In genomic region chr9:129414377-129415021, GRCh38 we compare ENCODE assay signal across 8 cellular contexts.
DNase-seq lines count a peak whose midpoint lies in the region; ATAC-seq and TF ChIP-seq lines count a peak whose summit lies in the region.

No MANE protein-coding gene starts in this region.

- H3K36me3 ChIP-seq in ectodermal cell (ENCODE audit: control insufficient read depth, insufficient read depth, low read length) (no peaks in the 10 kb centered on the region), thoracic aorta (no peaks in the 10 kb centered on the region)

- H3K4me1 ChIP-seq in ectodermal cell (ENCODE audit: control insufficient read depth, insufficient read depth, low read length) (peaks cover 35% of the 10 kb centered on the region), mononuclear cell (ENCODE audit: insufficient read depth, low read length) (peaks cover 43% of the 10 kb centered on the region), thoracic aorta (ENCODE audit: control insufficient read depth in 1 of 2, low read depth in 2 of 2) (peaks cover 17 to 27% of the 10 kb centered on the region in 2 donors)

- TF ChIP-seq CTCF in VCaP (conservative IDR thresholded peaks at IDR 0.05) (no peak), thoracic aorta (IDR thresholded peaks at IDR 0.05) (no peak)

- H3K27ac ChIP-seq in VCaP (peak overlapping the region; percentile 100), ectodermal cell (ENCODE audit: insufficient read depth, low read depth, low read length, poor library complexity, severe bottlenecking) (peak overlapping the region; percentile 99), thoracic aorta (peak overlapping the region; percentile 100)

- DNase-seq in NCI-H82 (lab: John Stamatoyannopoulos, UW) (peak; percentile 62), NCI-H82 treated with DMSO at 0.1 percent for 48 hours (lab: John Stamatoyannopoulos, UW; ENCODE audit: unreplicated experiment) (no peak), thoracic aorta (ENCODE audit: low spot score) (no peak), GM19238 (ENCODE audit: insufficient read length, low spot score) (no peak), 8988T (no peak)

- H3K27me3 ChIP-seq in ectodermal cell (ENCODE audit: control insufficient read depth, insufficient read depth, low read length, poor library complexity, severe bottlenecking) (no peaks in the 10 kb centered on the region), mononuclear cell (ENCODE audit: insufficient read depth, low read length) (no peaks in the 10 kb centered on the region), thoracic aorta (replicated peaks; ENCODE audit: insufficient read depth) (no peaks in the 10 kb centered on the region)

- peak overlapping the region; percentile 39 for H3K4me3 ChIP-seq in ectodermal cell (ENCODE audit: insufficient read depth, low read depth, low read length)
- peak overlapping the region; percentile 47 for H3K4me3 ChIP-seq in mononuclear cell (ENCODE audit: low read length)
- peak overlapping the region; percentile 72 for H3K4me3 ChIP-seq in thoracic aorta

- H3K9me3 ChIP-seq in ectodermal cell (ENCODE audit: control insufficient read depth, low read length) (no peaks in the 10 kb centered on the region), mononuclear cell (ENCODE audit: low read depth, low read length) (no peaks in the 10 kb centered on the region), thoracic aorta (no peaks in the 10 kb centered on the region)

- 16 to 18% methylated on average over 32 of the region's 32 CpGs for WGBS in ectodermal cell, 2 experiments

- ATAC-seq in thoracic aorta (ENCODE audit: insufficient number of reproducible peaks, low FRiP score, low read depth), result no peak
